In genomic region chr13:52459668-52460067, GRCh38 we compare ENCODE assay signal across 15 cellular contexts. TPM values are rescaled to one million over a fixed set of nuclear protein-coding genes. Genes with fewer than 3 reads are reported as not detected.
DNase-seq lines count a peak whose midpoint lies in the region; TF ChIP-seq lines count a peak whose summit lies in the region.
"Had no signal": no experiment of that assay in that cellular context is flagged by ENCODE, and none has a peak within 500 bp of the region (broad histone marks: within the 10 kb centered on the region; RNA-seq: fewer than 3 reads in every experiment).

No MANE protein-coding gene starts in this region.

- peaks cover 90% of the 10 kb centered on the region for H3K79me2 ChIP-seq in MM.1S (ENCODE audit: low read length)

- in situ Hi-C loops in GM13976 (cut with MboI; ENCODE audit: low sequenced_read_pairs, unreplicated experiment): no loop called here

- no peak overlapping the region for H2AFZ ChIP-seq in MM.1S (ENCODE audit: low read length)

- H3K27ac Mint-ChIP-seq in neural crest cell (ENCODE audit: unreplicated experiment) (no peak overlapping the region), Caco-2 (ENCODE audit: unreplicated experiment) (no peak overlapping the region)
- H3K27ac Mint-ChIP-seq: WTC11 had no signal

- H3K9ac ChIP-seq in MM.1S (ENCODE audit: low read length): no peak overlapping the region

- H4K20me1 ChIP-seq in MM.1S (ENCODE audit: insufficient read depth, low read length): no peaks in the 10 kb centered on the region; the same call in 1 of the 2 replicates

- no TSS peak for BruUV-seq in Caco-2 (replicated peaks; lab: Mats Ljungman, UMichigan)

- H3K9me3 Mint-ChIP-seq in neural crest cell: no peaks in the 10 kb centered on the region
- H3K9me3 Mint-ChIP-seq in Caco-2 (ENCODE audit: unreplicated experiment): no peaks in the 10 kb centered on the region
- H3K9me3 Mint-ChIP-seq: CD4-positive, alpha-beta memory T cell; nephron; WTC11 had no signal

- CTCF ChIA-PET in Caco-2 (lab: Charles Lee): no interaction called here

- H3K4me3 ChIP-seq in choroid plexus epithelial cell (ENCODE audit: low read depth, low read length) (no peak overlapping the region), MM.1S (ENCODE audit: low read length) (no peak overlapping the region), Caco-2 (ENCODE audit: low read depth, low read length) (no peak overlapping the region)
- H3K4me3 ChIP-seq: left lung, stomach had no signal

- H3K4me2 ChIP-seq in MM.1S (ENCODE audit: low read depth, low read length): no peak overlapping the region

- H3K4me1 ChIP-seq in MM.1S (ENCODE audit: low read length) (peaks cover 11% of the 10 kb centered on the region; the same call in 1 of the 2 replicates), Caco-2 (no peaks in the 10 kb centered on the region)

- peaks cover 7% of the 10 kb centered on the region for H3F3A ChIP-seq in MM.1S (ENCODE audit: insufficient read depth, low read length)

- intact Hi-C loops in Caco-2 (cut with micrococcal nuclease; ENCODE audit: unreplicated experiment): loop anchor here (5.0 to 10.0 kb wide), 4 partner anchors 155 to 655 kb away; partner anchors contain the start of genes DHRS12 and SUGT1

- H3K9me2 ChIP-seq in MM.1S (replicated peaks; ENCODE audit: insufficient read depth, low read length): no peaks in the 10 kb centered on the region

- H3K9me3 ChIP-seq in MM.1S (replicated peaks; ENCODE audit: insufficient read depth, low read length) (no peaks in the 10 kb centered on the region), Caco-2 (no peaks in the 10 kb centered on the region)
- H3K9me3 ChIP-seq: left lung, stomach had no signal

- peak overlapping the region; percentile 49 for H3K4me3 Mint-ChIP-seq in neural crest cell
- H3K4me3 Mint-ChIP-seq in Caco-2 (ENCODE audit: unreplicated experiment): no peak overlapping the region
- H3K4me3 Mint-ChIP-seq: WTC11 had no signal

- H3K27me3 Mint-ChIP-seq in neural crest cell (ENCODE audit: low read depth) (no peaks in the 10 kb centered on the region), Caco-2 (ENCODE audit: insufficient read depth, unreplicated experiment) (no peaks in the 10 kb centered on the region)
- H3K27me3 Mint-ChIP-seq: CD4-positive, alpha-beta memory T cell had no signal

- H3K27me3 ChIP-seq in MM.1S (replicated peaks; ENCODE audit: insufficient read depth, low read length) (no peaks in the 10 kb centered on the region), Caco-2 (replicated peaks; ENCODE audit: control insufficient read depth, insufficient read depth, low read length) (no peaks in the 10 kb centered on the region)
- H3K27me3 ChIP-seq: left lung, stomach had no signal

- TF ChIP-seq CTCF in choroid plexus epithelial cell (conservative IDR thresholded peaks at IDR 0.05; ENCODE audit: low read depth, low read length) (no peak), neural crest cell (conservative IDR thresholded peaks at IDR 0.05) (no peak), GM13976 (IDR thresholded peaks at IDR 0.05; ENCODE audit: borderline replicate concordance, control extremely low read depth, extremely low read depth, insufficient read depth, missing control alignments) (no peak), MM.1S (IDR thresholded peaks at IDR 0.05; ENCODE audit: low read length) (no peak), Caco-2 (IDR thresholded peaks at IDR 0.05; ENCODE audit: insufficient read depth in 1 of 2, low read depth in 1 of 2, low read length in 1 of 2, severe bottlenecking in 1 of 2, unreplicated experiment in 1 of 2) (no peak)

- H3K4me1 Mint-ChIP-seq in neural crest cell: peaks cover 48% of the 10 kb centered on the region
- H3K4me1 Mint-ChIP-seq in Caco-2 (ENCODE audit: low read depth, unreplicated experiment): no peaks in the 10 kb centered on the region

- DNase-seq in EL (peak; percentile 75), NCI-H226 (peak; percentile 31), choroid plexus epithelial cell (ENCODE audit: low read depth) (peak; percentile 45), neural crest cell (ENCODE audit: low read depth, low spot score) (no peak), GM13976 (ENCODE audit: low spot score) (no peak), MM.1S (no peak), Caco-2 (no peak)
- DNase-seq: CD4-positive, alpha-beta memory T cell; glutamatergic neuron; Kasumi-1; left lung; NK-92 treated with Interleukin-12 subunit alpha and Interleukin-12 subunit beta, amount 100 ng/mL, for 24 hours; stomach had no signal

- no peaks in the 10 kb centered on the region; the same call in 1 of the 2 replicates for H3K36me3 ChIP-seq in MM.1S (replicated peaks; ENCODE audit: insufficient read depth, low read length)
- no peaks in the 10 kb centered on the region for H3K36me3 ChIP-seq in Caco-2 (ENCODE audit: control insufficient read depth, insufficient read depth, low read length)

- H3K27ac ChIP-seq in MM.1S (ENCODE audit: low read length): no peak overlapping the region
- H3K27ac ChIP-seq: left lung, stomach had no signal

- peaks cover 18% of the 10 kb centered on the region for H3K36me3 Mint-ChIP-seq in neural crest cell (ENCODE audit: low read depth)
- H3K36me3 Mint-ChIP-seq in Caco-2 (ENCODE audit: insufficient read depth, unreplicated experiment): peaks cover 85% of the 10 kb centered on the region

- POLR2A ChIA-PET in Caco-2 (lab: Charles Lee): no interaction called here

RNA-seq across cellular contexts. Expression of gene CKAP2, which starts 4.4 kb away (rescaled TPM):
- total RNA-seq in neural crest cell (119 and 127 TPM in 2 replicates), Caco-2 (2022) (62.4 and 68.9 TPM in 2 replicates)

RNA-seq across cellular contexts. Expression of gene VPS36, which starts 9.2 kb away (rescaled TPM):
- total RNA-seq in neural crest cell: 33.6 and 37.1 TPM in 2 replicates
- total RNA-seq in Caco-2 (2022): 40.9 and 48.4 TPM in 2 replicates

RNA-seq across cellular contexts. Expression of gene THSD1, which starts 53.7 kb away (rescaled TPM):
- total RNA-seq in neural crest cell: 0.75 and 1.1 TPM in 2 replicates
- 0.11 and 0.16 TPM in 2 replicates for total RNA-seq in Caco-2 (2022)

Comparison
In these comparisons a context has a peak if more than half of its experiments do, and no peak if none do; other contexts are left out.
1. DNase-seq: peak in EL (single experiment), NCI-H226 (single experiment) and choroid plexus epithelial cell (single experiment); none in neural crest cell (single experiment), GM13976 (single experiment), MM.1S (single experiment) and Caco-2 (0 of 2).